Comparison of ENCODE assay signal across 1 cellular context in the genomic region with DNA sequence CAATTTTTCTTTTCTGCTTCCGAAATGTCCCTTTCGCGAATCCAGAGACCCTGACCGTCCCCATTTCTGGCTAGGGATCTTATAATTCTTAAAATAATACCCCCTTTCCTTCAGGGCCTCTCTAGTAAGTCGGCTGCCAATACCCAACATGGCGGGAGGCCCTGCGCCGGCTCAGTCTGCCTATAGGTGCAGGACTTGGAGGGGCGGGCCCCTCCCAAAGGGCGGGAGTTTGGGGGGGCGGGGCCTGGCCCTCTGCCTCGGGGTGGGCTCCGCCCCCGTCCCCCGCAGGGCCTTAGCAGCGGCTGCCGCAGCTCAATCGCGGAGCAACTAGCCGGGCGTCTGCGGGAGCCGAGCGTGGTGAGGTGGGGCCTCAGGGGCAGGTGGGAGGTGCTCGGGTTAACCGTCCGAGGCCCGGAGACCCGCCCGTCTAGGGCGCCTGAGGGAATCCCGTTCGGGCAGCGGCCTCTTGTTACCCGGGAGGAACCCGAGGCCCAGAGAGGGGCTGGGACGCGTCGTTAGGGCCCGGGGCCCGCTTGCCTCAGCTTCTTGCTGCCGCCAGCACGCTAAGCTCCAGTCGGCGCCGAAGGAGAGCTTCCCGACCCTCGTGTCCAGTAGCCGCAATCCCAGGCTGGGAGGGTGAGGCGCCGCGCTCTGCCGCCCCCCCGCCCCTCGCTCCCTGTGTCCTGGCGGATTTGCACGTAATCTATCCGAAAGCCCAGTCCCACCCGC.
TF ChIP-seq lines count a peak whose summit lies in the region.

A gene with protein sequence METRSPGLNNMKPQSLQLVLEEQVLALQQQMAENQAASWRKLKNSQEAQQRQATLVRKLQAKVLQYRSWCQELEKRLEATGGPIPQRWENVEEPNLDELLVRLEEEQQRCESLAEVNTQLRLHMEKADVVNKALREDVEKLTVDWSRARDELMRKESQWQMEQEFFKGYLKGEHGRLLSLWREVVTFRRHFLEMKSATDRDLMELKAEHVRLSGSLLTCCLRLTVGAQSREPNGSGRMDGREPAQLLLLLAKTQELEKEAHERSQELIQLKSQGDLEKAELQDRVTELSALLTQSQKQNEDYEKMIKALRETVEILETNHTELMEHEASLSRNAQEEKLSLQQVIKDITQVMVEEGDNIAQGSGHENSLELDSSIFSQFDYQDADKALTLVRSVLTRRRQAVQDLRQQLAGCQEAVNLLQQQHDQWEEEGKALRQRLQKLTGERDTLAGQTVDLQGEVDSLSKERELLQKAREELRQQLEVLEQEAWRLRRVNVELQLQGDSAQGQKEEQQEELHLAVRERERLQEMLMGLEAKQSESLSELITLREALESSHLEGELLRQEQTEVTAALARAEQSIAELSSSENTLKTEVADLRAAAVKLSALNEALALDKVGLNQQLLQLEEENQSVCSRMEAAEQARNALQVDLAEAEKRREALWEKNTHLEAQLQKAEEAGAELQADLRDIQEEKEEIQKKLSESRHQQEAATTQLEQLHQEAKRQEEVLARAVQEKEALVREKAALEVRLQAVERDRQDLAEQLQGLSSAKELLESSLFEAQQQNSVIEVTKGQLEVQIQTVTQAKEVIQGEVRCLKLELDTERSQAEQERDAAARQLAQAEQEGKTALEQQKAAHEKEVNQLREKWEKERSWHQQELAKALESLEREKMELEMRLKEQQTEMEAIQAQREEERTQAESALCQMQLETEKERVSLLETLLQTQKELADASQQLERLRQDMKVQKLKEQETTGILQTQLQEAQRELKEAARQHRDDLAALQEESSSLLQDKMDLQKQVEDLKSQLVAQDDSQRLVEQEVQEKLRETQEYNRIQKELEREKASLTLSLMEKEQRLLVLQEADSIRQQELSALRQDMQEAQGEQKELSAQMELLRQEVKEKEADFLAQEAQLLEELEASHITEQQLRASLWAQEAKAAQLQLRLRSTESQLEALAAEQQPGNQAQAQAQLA (N-terminal part only) (plus strand): TSS at position 718 of the 729 bp plus-strand sequence. CDS start 6,770 bp downstream, outside the sequence.

TF ChIP-seq in HepG2, 621 proteins besides CTCF, POLR2A, EP300 and RAD21 (continued from another document and continues in another):
- TF ChIP-seq PHB2 (IDR thresholded peaks at IDR 0.05; ENCODE audit: partially characterized antibody) (no peak), ZNF337 (CRISPR knock-in tag; IDR thresholded peaks at IDR 0.05; ENCODE audit: borderline replicate concordance, low read depth) (no peak; the same call in 1 of the 2 replicates), MIXL1 (CRISPR knock-in tag; IDR thresholded peaks at IDR 0.05) (peak; percentile 30; the same call in 1 of the 2 replicates), ZNF562 (CRISPR knock-in tag; IDR thresholded peaks at IDR 0.05; ENCODE audit: borderline replicate concordance) (no peak), CAMTA2 (CRISPR knock-in tag; IDR thresholded peaks at IDR 0.05; ENCODE audit: borderline replicate concordance) (peak; percentile 28), XRCC5 (optimal IDR thresholded peaks at IDR 0.05; ENCODE audit: low read length) (peak; percentile 47), TSC22D2 (CRISPR knock-in tag; IDR thresholded peaks at IDR 0.05; ENCODE audit: borderline replicate concordance) (no peak; the same call in 1 of the 2 replicates), ELF4 (CRISPR knock-in tag; IDR thresholded peaks at IDR 0.05; ENCODE audit: borderline replicate concordance) (peak; percentile 87), EZH2 (conservative IDR thresholded peaks at IDR 0.05; ENCODE audit: low read depth, low read length) (no peak), MBD4 (IDR thresholded peaks at IDR 0.05; ENCODE audit: borderline replicate concordance, low read length) (no peak), KLF16 (CRISPR knock-in tag; IDR thresholded peaks at IDR 0.05) (peak; percentile 81 to 86; a peak in 3 of 4 replicates), BHLHE40 (IDR thresholded peaks at IDR 0.05; ENCODE audit: low read length) (no peak), HNF4G (IDR thresholded peaks at IDR 0.05; ENCODE audit: borderline replicate concordance, low read depth, low read length) (peak; percentile 26; the same call in 1 of the 2 replicates), HNF4G (CRISPR knock-in tag; IDR thresholded peaks at IDR 0.05; ENCODE audit: borderline replicate concordance, low read depth) (peak; percentile 81), SP4 (CRISPR knock-in tag; IDR thresholded peaks at IDR 0.05) (peak; percentile 95), AGO2 (optimal IDR thresholded peaks at IDR 0.05; ENCODE audit: low read depth, low read length) (peak; percentile 79), TCF7L2 (IDR thresholded peaks at IDR 0.05; ENCODE audit: low read depth, low read length) (no peak), ZNF777 (CRISPR knock-in tag; IDR thresholded peaks at IDR 0.05) (peak; percentile 98), SNAI1 (CRISPR knock-in tag; IDR thresholded peaks at IDR 0.05; ENCODE audit: borderline replicate concordance) (peak; percentile 54; the same call in 1 of the 2 replicates), RAD51 (IDR thresholded peaks at IDR 0.05; ENCODE audit: borderline replicate concordance) (0 out of 2 replicates have a peak, but pooled peaks have one; percentile 19), TBP (CRISPR knock-in tag; IDR thresholded peaks at IDR 0.05) (peak; percentile 65; the same call in 1 of the 2 replicates), NFATC3 (CRISPR knock-in tag; IDR thresholded peaks at IDR 0.05) (peak; percentile 96), GZF1 (CRISPR knock-in tag; IDR thresholded peaks at IDR 0.05) (peak; percentile 92)
- TF ChIP-seq, protein P1, sequence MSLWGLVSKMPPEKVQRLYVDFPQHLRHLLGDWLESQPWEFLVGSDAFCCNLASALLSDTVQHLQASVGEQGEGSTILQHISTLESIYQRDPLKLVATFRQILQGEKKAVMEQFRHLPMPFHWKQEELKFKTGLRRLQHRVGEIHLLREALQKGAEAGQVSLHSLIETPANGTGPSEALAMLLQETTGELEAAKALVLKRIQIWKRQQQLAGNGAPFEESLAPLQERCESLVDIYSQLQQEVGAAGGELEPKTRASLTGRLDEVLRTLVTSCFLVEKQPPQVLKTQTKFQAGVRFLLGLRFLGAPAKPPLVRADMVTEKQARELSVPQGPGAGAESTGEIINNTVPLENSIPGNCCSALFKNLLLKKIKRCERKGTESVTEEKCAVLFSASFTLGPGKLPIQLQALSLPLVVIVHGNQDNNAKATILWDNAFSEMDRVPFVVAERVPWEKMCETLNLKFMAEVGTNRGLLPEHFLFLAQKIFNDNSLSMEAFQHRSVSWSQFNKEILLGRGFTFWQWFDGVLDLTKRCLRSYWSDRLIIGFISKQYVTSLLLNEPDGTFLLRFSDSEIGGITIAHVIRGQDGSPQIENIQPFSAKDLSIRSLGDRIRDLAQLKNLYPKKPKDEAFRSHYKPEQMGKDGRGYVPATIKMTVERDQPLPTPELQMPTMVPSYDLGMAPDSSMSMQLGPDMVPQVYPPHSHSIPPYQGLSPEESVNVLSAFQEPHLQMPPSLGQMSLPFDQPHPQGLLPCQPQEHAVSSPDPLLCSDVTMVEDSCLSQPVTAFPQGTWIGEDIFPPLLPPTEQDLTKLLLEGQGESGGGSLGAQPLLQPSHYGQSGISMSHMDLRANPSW (CRISPR knock-in tag; IDR thresholded peaks at IDR 0.05; ENCODE audit: borderline replicate concordance), result no peak; the same call in 1 of the 2 replicates
- TF ChIP-seq, protein P2, sequence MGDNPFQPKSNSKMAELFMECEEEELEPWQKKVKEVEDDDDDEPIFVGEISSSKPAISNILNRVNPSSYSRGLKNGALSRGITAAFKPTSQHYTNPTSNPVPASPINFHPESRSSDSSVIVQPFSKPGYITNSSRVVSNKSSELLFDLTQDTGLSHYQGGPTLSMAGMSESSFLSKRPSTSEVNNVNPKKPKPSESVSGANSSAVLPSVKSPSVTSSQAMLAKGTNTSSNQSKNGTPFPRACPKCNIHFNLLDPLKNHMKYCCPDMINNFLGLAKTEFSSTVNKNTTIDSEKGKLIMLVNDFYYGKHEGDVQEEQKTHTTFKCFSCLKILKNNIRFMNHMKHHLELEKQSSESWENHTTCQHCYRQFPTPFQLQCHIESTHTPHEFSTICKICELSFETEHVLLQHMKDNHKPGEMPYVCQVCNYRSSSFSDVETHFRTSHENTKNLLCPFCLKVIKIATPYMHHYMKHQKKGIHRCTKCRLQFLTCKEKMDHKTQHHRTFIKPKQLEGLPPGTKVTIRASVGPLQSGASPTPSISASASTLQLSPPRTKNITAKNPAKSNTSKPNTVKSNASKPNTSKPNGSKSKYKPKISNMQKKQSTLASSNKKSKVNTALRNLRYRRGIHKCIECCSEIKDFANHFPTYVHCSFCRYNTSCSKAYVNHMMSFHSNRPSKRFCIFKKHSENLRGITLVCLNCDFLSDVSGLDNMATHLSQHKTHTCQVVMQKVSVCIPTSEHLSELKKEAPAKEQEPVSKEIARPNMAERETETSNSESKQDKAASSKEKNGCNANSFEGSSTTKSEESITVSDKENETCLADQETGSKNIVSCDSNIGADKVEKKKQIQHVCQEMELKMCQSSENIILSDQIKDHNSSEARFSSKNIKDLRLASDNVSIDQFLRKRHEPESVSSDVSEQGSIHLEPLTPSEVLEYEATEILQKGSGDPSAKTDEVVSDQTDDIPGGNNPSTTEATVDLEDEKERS (CRISPR knock-in tag; IDR thresholded peaks at IDR 0.05), result peak; percentile 91
- TF ChIP-seq, protein P3, sequence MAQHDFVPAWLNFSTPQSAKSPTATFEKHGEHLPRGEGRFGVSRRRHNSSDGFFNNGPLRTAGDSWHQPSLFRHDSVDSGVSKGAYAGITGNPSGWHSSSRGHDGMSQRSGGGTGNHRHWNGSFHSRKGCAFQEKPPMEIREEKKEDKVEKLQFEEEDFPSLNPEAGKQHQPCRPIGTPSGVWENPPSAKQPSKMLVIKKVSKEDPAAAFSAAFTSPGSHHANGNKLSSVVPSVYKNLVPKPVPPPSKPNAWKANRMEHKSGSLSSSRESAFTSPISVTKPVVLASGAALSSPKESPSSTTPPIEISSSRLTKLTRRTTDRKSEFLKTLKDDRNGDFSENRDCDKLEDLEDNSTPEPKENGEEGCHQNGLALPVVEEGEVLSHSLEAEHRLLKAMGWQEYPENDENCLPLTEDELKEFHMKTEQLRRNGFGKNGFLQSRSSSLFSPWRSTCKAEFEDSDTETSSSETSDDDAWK (CRISPR knock-in tag; IDR thresholded peaks at IDR 0.05), result no peak
- TF ChIP-seq, protein P4, sequence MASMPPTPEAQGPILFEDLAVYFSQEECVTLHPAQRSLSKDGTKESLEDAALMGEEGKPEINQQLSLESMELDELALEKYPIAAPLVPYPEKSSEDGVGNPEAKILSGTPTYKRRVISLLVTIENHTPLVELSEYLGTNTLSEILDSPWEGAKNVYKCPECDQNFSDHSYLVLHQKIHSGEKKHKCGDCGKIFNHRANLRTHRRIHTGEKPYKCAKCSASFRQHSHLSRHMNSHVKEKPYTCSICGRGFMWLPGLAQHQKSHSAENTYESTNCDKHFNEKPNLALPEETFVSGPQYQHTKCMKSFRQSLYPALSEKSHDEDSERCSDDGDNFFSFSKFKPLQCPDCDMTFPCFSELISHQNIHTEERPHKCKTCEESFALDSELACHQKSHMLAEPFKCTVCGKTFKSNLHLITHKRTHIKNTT (CRISPR knock-in tag; IDR thresholded peaks at IDR 0.05), result no peak
- TF ChIP-seq, protein P5, sequence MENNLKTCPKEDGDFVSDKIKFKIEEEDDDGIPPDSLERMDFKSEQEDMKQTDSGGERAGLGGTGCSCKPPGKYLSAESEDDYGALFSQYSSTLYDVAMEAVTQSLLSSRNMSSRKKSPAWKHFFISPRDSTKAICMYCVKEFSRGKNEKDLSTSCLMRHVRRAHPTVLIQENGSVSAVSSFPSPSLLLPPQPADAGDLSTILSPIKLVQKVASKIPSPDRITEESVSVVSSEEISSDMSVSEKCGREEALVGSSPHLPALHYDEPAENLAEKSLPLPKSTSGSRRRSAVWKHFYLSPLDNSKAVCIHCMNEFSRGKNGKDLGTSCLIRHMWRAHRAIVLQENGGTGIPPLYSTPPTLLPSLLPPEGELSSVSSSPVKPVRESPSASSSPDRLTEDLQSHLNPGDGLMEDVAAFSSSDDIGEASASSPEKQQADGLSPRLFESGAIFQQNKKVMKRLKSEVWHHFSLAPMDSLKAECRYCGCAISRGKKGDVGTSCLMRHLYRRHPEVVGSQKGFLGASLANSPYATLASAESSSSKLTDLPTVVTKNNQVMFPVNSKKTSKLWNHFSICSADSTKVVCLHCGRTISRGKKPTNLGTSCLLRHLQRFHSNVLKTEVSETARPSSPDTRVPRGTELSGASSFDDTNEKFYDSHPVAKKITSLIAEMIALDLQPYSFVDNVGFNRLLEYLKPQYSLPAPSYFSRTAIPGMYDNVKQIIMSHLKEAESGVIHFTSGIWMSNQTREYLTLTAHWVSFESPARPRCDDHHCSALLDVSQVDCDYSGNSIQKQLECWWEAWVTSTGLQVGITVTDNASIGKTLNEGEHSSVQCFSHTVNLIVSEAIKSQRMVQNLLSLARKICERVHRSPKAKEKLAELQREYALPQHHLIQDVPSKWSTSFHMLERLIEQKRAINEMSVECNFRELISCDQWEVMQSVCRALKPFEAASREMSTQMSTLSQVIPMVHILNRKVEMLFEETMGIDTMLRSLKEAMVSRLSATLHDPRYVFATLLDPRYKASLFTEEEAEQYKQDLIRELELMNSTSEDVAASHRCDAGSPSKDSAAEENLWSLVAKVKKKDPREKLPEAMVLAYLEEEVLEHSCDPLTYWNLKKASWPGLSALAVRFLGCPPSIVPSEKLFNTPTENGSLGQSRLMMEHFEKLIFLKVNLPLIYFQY (CRISPR knock-in tag; IDR thresholded peaks at IDR 0.05; ENCODE audit: borderline replicate concordance), result peak; percentile 71; the same call in 1 of the 2 replicates
- TF ChIP-seq, protein P6, sequence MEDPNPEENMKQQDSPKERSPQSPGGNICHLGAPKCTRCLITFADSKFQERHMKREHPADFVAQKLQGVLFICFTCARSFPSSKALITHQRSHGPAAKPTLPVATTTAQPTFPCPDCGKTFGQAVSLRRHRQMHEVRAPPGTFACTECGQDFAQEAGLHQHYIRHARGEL (CRISPR knock-in tag; IDR thresholded peaks at IDR 0.05), result peak; percentile 47; the same call in 1 of the 2 replicates
